In the genomic region with DNA sequence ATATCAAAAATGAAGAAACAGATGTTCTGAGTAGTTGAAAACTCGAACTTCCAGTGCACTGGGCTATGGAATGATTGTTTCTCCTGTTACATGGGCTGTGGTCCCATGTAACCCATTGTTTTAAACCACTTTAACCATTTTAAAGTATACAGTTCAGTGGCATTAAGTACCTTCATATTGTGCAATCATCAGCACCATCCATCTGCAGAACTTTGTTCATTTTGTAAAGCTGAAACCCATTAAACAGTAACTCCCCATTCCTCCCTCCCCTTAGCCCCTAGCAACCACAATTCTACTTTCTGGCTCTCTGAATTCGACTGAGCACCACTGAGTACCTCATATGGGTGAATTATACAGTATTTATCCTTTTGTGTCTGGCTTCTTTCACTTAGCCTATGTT, we compare ENCODE assay signal across 23 cellular contexts.
A peak's percentile ranks its signal among the peaks of the same experiment; 100 is the strongest.
DNase-seq lines count a peak whose midpoint lies in the region; ATAC-seq and TF ChIP-seq lines count a peak whose summit lies in the region.
"Had no signal": no experiment of that assay in that cellular context is flagged by ENCODE, and none has a peak within 500 bp of the region (broad histone marks: within the 10 kb centered on the region; RNA-seq: fewer than 3 reads in every experiment).

No MANE protein-coding gene starts in this region.

- intact Hi-C loops in head of caudate nucleus (cut with DNase I), result no loop called here

- peak overlapping the region; percentile 4 for H3K4me3 ChIP-seq in epithelial cell of proximal tubule (ENCODE audit: low read depth, low read length)
- H3K4me3 ChIP-seq in liver (ENCODE audit: low read depth in 1 of 3, low read length in 3 of 3), result no peak overlapping the region
- H3K4me3 ChIP-seq: A549; BLaER1 treated with 17β-estradiol and CSF1 and Interleukin-3, amounts not matched to agents 10 nM and 100 nM had no signal

- no peak overlapping the region for H3K9ac ChIP-seq in liver (ENCODE audit: low read depth in 1 of 2, low read length in 2 of 2)
- H3K9ac ChIP-seq: BLaER1 treated with 17β-estradiol and CSF1 and Interleukin-3, amounts not matched to agents 10 nM and 100 nM had no signal

- WGBS in liver, result 39% methylated on average over 2 of the region's 2 CpGs

- no peaks in the 10 kb centered on the region for H3K27me3 ChIP-seq in liver (ENCODE audit: control insufficient read depth in 4 of 4, insufficient read depth in 4 of 4, low read length in 3 of 4)
- H3K27me3 ChIP-seq: BLaER1 treated with 17β-estradiol and CSF1 and Interleukin-3, amounts not matched to agents 10 nM and 100 nM had no signal

- ATAC-seq in GM18909 (IDR thresholded peaks at IDR 0.05; ENCODE audit: poor library complexity, unreplicated experiment) (peak; percentile 40), GM18498 (IDR thresholded peaks at IDR 0.05; ENCODE audit: unreplicated experiment) (no peak)
- ATAC-seq: A549, T-cell had no signal

- peak; percentile 9 to 13 for TF ChIP-seq RAD21 in liver (IDR thresholded peaks at IDR 0.05)

- H3K27ac ChIP-seq in liver (ENCODE audit: low read depth in 1 of 2, low read length in 2 of 2), result no peak overlapping the region
- H3K27ac ChIP-seq: A549; BLaER1 treated with 17β-estradiol and CSF1 and Interleukin-3, amounts not matched to agents 10 nM and 100 nM had no signal

- no peaks in the 10 kb centered on the region for H3K9me3 ChIP-seq in liver (ENCODE audit: control insufficient read depth in 4 of 4, low read length in 3 of 4)
- H3K9me3 ChIP-seq: A549; BLaER1 treated with 17β-estradiol and CSF1 and Interleukin-3, amounts not matched to agents 10 nM and 100 nM had no signal

- peaks cover 0 to 13% (median 3%) of the 10 kb centered on the region in 4 donors for H3K4me1 ChIP-seq in liver (ENCODE audit: control insufficient read depth in 4 of 4, insufficient read depth in 4 of 4, low read length in 3 of 4)

- DNase-seq in MV-4-11 (lab: John Stamatoyannopoulos, UW), result peak; percentile 46
- DNase-seq in epithelial cell of proximal tubule (ENCODE audit: low read depth), result no peak
- no peak for DNase-seq in COLO668 (lab: John Stamatoyannopoulos, UW; ENCODE audit: unreplicated experiment)
- no peak for DNase-seq in head of caudate nucleus
- no peak for DNase-seq in NCI-H524 treated with DMSO at 0.1 percent for 48 hours (lab: John Stamatoyannopoulos, UW)
- DNase-seq: CD4-positive, alpha-beta T cell; DMS 273 treated with DMSO at 0.1 percent for 48 hours; DMS79; EL; GDM1; GOT3; NCI-H1105; NCI-H1436 treated with DMSO at 0.1 percent for 48 hours; NCI-H187 treated with DMSO at 0.1 percent for 48 hours; NCI-H446 treated with DMSO at 0.1 percent for 48 hours; Right ventricle myocardium superior; RPMI8226; T-cell had no signal

- no peaks in the 10 kb centered on the region for H3K36me3 ChIP-seq in liver (ENCODE audit: control insufficient read depth in 4 of 4, insufficient read depth in 3 of 4, low read depth in 1 of 4, low read length in 3 of 4)
- H3K36me3 ChIP-seq: BLaER1 treated with 17β-estradiol and CSF1 and Interleukin-3, amounts not matched to agents 10 nM and 100 nM had no signal

- no peak for TF ChIP-seq CTCF in epithelial cell of proximal tubule (conservative IDR thresholded peaks at IDR 0.05; ENCODE audit: low read depth, low read length)
- no peak for TF ChIP-seq CTCF in liver (IDR thresholded peaks at IDR 0.05; ENCODE audit: low read depth, low read length, missing input control)

TF ChIP-seq in liver, 16 proteins besides CTCF, POLR2A, EP300 and RAD21:
- TF ChIP-seq, protein P1, sequence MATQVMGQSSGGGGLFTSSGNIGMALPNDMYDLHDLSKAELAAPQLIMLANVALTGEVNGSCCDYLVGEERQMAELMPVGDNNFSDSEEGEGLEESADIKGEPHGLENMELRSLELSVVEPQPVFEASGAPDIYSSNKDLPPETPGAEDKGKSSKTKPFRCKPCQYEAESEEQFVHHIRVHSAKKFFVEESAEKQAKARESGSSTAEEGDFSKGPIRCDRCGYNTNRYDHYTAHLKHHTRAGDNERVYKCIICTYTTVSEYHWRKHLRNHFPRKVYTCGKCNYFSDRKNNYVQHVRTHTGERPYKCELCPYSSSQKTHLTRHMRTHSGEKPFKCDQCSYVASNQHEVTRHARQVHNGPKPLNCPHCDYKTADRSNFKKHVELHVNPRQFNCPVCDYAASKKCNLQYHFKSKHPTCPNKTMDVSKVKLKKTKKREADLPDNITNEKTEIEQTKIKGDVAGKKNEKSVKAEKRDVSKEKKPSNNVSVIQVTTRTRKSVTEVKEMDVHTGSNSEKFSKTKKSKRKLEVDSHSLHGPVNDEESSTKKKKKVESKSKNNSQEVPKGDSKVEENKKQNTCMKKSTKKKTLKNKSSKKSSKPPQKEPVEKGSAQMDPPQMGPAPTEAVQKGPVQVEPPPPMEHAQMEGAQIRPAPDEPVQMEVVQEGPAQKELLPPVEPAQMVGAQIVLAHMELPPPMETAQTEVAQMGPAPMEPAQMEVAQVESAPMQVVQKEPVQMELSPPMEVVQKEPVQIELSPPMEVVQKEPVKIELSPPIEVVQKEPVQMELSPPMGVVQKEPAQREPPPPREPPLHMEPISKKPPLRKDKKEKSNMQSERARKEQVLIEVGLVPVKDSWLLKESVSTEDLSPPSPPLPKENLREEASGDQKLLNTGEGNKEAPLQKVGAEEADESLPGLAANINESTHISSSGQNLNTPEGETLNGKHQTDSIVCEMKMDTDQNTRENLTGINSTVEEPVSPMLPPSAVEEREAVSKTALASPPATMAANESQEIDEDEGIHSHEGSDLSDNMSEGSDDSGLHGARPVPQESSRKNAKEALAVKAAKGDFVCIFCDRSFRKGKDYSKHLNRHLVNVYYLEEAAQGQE (IDR thresholded peaks at IDR 0.05), result no peak
- TF ChIP-seq, protein P2, sequence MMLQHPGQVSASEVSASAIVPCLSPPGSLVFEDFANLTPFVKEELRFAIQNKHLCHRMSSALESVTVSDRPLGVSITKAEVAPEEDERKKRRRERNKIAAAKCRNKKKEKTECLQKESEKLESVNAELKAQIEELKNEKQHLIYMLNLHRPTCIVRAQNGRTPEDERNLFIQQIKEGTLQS (IDR thresholded peaks at IDR 0.05), result no peak
- TF ChIP-seq YY1 (IDR thresholded peaks at IDR 0.05) (peak; percentile 35), HNF4A (conservative IDR thresholded peaks at IDR 0.05) (peak in 1 of 2 donors; percentile 44), RXRA (IDR thresholded peaks at IDR 0.05) (peak in 1 of 2 donors; percentile 38), GABPA (IDR thresholded peaks at IDR 0.05 in 1 of 2, conservative IDR thresholded peaks at IDR 0.05 in 1 of 2) (no peak), FOXA2 (IDR thresholded peaks at IDR 0.05) (no peak)
